In genomic region chr14:48690349-48690748, GRCh38 we compare ENCODE assay signal across 13 cellular contexts.
DNase-seq lines count a peak whose midpoint lies in the region; ATAC-seq and TF ChIP-seq lines count a peak whose summit lies in the region.
"Had no signal": no experiment of that assay in that cellular context is flagged by ENCODE, and none has a peak within 500 bp of the region (broad histone marks: within the 10 kb centered on the region; RNA-seq: fewer than 3 reads in every experiment).

No MANE protein-coding gene starts in this region.

- H3K4me3 Mint-ChIP-seq in activated T-cell treated with anti-CD3 and anti-CD28 coated beads, Interleukin-2, amount 50 U/mL, for 4 hours, result no peak overlapping the region
- no peak overlapping the region for H3K4me3 Mint-ChIP-seq in activated CD4-positive, alpha-beta T cell treated with anti-CD3 and anti-CD28 coated beads, Interleukin-2, amount 10 ng/mL, durations not matched to agents 7 days and 5 days
- H3K4me3 Mint-ChIP-seq: nephron; stimulated activated naive CD8-positive, alpha-beta T cell treated with anti-CD3 and anti-CD28 coated beads, Interleukin-15, Interleukin-2, amounts not matched to agents 100 ng/mL and 50 ng/mL, for 24 hours had no signal

- CTCF ChIA-PET in activated CD4-positive, alpha-beta T cell treated with anti-CD3 and anti-CD28 coated beads, Interleukin-2, amount 10 ng/mL, durations not matched to agents 7 days and 5 days (lab: Charles Lee), result no interaction called here

- no peak overlapping the region for H3K27ac Mint-ChIP-seq in activated CD4-positive, alpha-beta T cell treated with anti-CD3 and anti-CD28 coated beads, Interleukin-2, amount 10 ng/mL, durations not matched to agents 7 days and 5 days
- H3K27ac Mint-ChIP-seq: nephron; stimulated activated naive CD8-positive, alpha-beta T cell treated with anti-CD3 and anti-CD28 coated beads, Interleukin-15, Interleukin-2, amounts not matched to agents 100 ng/mL and 50 ng/mL, for 24 hours had no signal

- no peak for TF ChIP-seq EP300 in Ishikawa (IDR thresholded peaks at IDR 0.05; ENCODE audit: borderline replicate concordance)

- H3K4me1 Mint-ChIP-seq in activated T-cell treated with anti-CD3 and anti-CD28 coated beads, Interleukin-2, amount 50 U/mL, for 4 hours (ENCODE audit: low read depth), result no peaks in the 10 kb centered on the region
- H3K4me1 Mint-ChIP-seq in activated CD4-positive, alpha-beta T cell treated with anti-CD3 and anti-CD28 coated beads, Interleukin-2, amount 10 ng/mL, durations not matched to agents 7 days and 5 days, result no peaks in the 10 kb centered on the region
- H3K4me1 Mint-ChIP-seq: nephron had no signal

- ATAC-seq in activated T-cell treated with anti-CD3 and anti-CD28 coated beads, Interleukin-2, amount 50 U/mL, for 4 hours, result no peak
- no peak for ATAC-seq in HG02981 (IDR thresholded peaks at IDR 0.05; ENCODE audit: unreplicated experiment)

- DNase-seq in COLO829 (ENCODE audit: low spot score) (peak; percentile 4), SK-MEL-5 (ENCODE audit: low read depth, low spot score) (peak; percentile 43), iPS-NIHi11 (ENCODE audit: low spot score) (peak; percentile 13), kidney tubule cell (ENCODE audit: low spot score) (no peak)
- no peak for DNase-seq in activated T-cell treated with anti-CD3 and anti-CD28 coated beads, Interleukin-2, amount 50 U/mL, for 4 hours
- DNase-seq in activated CD4-positive, alpha-beta T cell treated with anti-CD3 and anti-CD28 coated beads, Interleukin-2, amount 10 ng/mL, durations not matched to agents 7 days and 5 days, result no peak
- DNase-seq: activated naive CD4-positive, alpha-beta T cell treated with anti-CD3 and anti-CD28 coated beads, Interleukin-2, amount 50 U/mL, for 16 hours; NCI-H345; Right ventricle myocardium superior had no signal

- in situ Hi-C loops in SK-MEL-5 (cut with HindIII; ENCODE audit: low pct_unique_long_range_greater_than_20kb, low sequenced_read_pairs), result no loop called here

- TF ChIP-seq RAD21 in Ishikawa (IDR thresholded peaks at IDR 0.05; ENCODE audit: low read depth), result peak; percentile 31

- no peaks in the 10 kb centered on the region for H3K27me3 Mint-ChIP-seq in activated T-cell treated with anti-CD3 and anti-CD28 coated beads, Interleukin-2, amount 50 U/mL, for 4 hours (ENCODE audit: low read depth)
- no peaks in the 10 kb centered on the region for H3K27me3 Mint-ChIP-seq in activated CD4-positive, alpha-beta T cell treated with anti-CD3 and anti-CD28 coated beads, Interleukin-2, amount 10 ng/mL, durations not matched to agents 7 days and 5 days
- H3K27me3 Mint-ChIP-seq: stimulated activated naive CD8-positive, alpha-beta T cell treated with anti-CD3 and anti-CD28 coated beads, Interleukin-15, Interleukin-2, amounts not matched to agents 100 ng/mL and 50 ng/mL, for 24 hours had no signal

- POLR2A ChIA-PET in activated CD4-positive, alpha-beta T cell treated with anti-CD3 and anti-CD28 coated beads, Interleukin-2, amount 10 ng/mL, durations not matched to agents 7 days and 5 days (lab: Charles Lee), result no interaction called here

- no peaks in the 10 kb centered on the region for H3K36me3 Mint-ChIP-seq in activated T-cell treated with anti-CD3 and anti-CD28 coated beads, Interleukin-2, amount 50 U/mL, for 4 hours (ENCODE audit: insufficient read depth)
- no peaks in the 10 kb centered on the region for H3K36me3 Mint-ChIP-seq in activated CD4-positive, alpha-beta T cell treated with anti-CD3 and anti-CD28 coated beads, Interleukin-2, amount 10 ng/mL, durations not matched to agents 7 days and 5 days (ENCODE audit: low read depth)

- H3K9me3 Mint-ChIP-seq in activated T-cell treated with anti-CD3 and anti-CD28 coated beads, Interleukin-2, amount 50 U/mL, for 4 hours, result peaks cover 6% of the 10 kb centered on the region
- no peaks in the 10 kb centered on the region for H3K9me3 Mint-ChIP-seq in activated CD4-positive, alpha-beta T cell treated with anti-CD3 and anti-CD28 coated beads, Interleukin-2, amount 10 ng/mL, durations not matched to agents 7 days and 5 days
- H3K9me3 Mint-ChIP-seq: nephron; stimulated activated naive CD8-positive, alpha-beta T cell treated with anti-CD3 and anti-CD28 coated beads, Interleukin-15, Interleukin-2, amounts not matched to agents 100 ng/mL and 50 ng/mL, for 24 hours had no signal

TF ChIP-seq in Ishikawa, 13 proteins besides CTCF, POLR2A, EP300 and RAD21:
- no peak for TF ChIP-seq EGR1 (IDR thresholded peaks at IDR 0.05)
- TF ChIP-seq TEAD4 (IDR thresholded peaks at IDR 0.05), result no peak
- no peak for TF ChIP-seq ZBTB7A (IDR thresholded peaks at IDR 0.05; ENCODE audit: low read depth)
- no peak for TF ChIP-seq TAF1 (IDR thresholded peaks at IDR 0.05; ENCODE audit: low read depth)
- no peak for TF ChIP-seq USF1 (IDR thresholded peaks at IDR 0.05)
- no peak for TF ChIP-seq CREB1 (IDR thresholded peaks at IDR 0.05; ENCODE audit: low read depth)
- TF ChIP-seq REST (IDR thresholded peaks at IDR 0.05; ENCODE audit: low read depth), result no peak
- no peak for TF ChIP-seq NFIC (IDR thresholded peaks at IDR 0.05)
- TF ChIP-seq FOXM1 (IDR thresholded peaks at IDR 0.05; ENCODE audit: borderline replicate concordance, low read depth), result no peak
TF ChIP-seq in Ishikawa: peak in this region for 0.

Comparison
In these comparisons a context has a peak if more than half of its experiments do, and no peak if none do; other contexts are left out.
1. DNase-seq: peak in COLO829 (single experiment), SK-MEL-5 (single experiment) and iPS-NIHi11 (single experiment); none in activated T-cell treated with anti-CD3 and anti-CD28 coated beads, Interleukin-2, amount 50 U/mL, for 4 hours (single experiment), activated CD4-positive, alpha-beta T cell treated with anti-CD3 and anti-CD28 coated beads, Interleukin-2, amount 10 ng/mL, durations not matched to agents 7 days and 5 days (single experiment) and kidney tubule cell (single experiment).